15 cellular contexts compared by ENCODE assay signal in genomic region chr6:16999486-17000436, GRCh38.
A peak's percentile ranks its signal among the peaks of the same experiment; 100 is the strongest.
DNase-seq lines count a peak whose midpoint lies in the region; ATAC-seq and TF ChIP-seq lines count a peak whose summit lies in the region.
"Had no signal": no experiment of that assay in that cellular context is flagged by ENCODE, and none has a peak within 500 bp of the region (broad histone marks: within the 10 kb centered on the region; RNA-seq: fewer than 3 reads in every experiment).

No MANE protein-coding gene starts in this region.

- no peaks in the 10 kb centered on the region for H3K36me3 Mint-ChIP-seq in activated T-helper 1 cell treated with anti-CD3 and anti-CD28 coated beads, Interleukin-12 subunit alpha, Interleukin-12 subunit beta, Interleukin-2, Interleukin-4 antibody, amounts not matched to agents 30 ng/mL and 10 ng/mL and 1 ng/mL, durations not matched to agents 14 hours and 24 hours and 36 hours (ENCODE audit: low read depth)
- H3K36me3 Mint-ChIP-seq in Calu3 (ENCODE audit: insufficient read depth, unreplicated experiment): no peaks in the 10 kb centered on the region
- H3K36me3 Mint-ChIP-seq: CD4-positive, alpha-beta memory T cell; stimulated activated naive B cell treated with anti-CD40 and anti-IgM and Interleukin-4, amounts not matched to agents 10 μg/mL and 1 μg/mL and 100 μg/mL, for 72 hours had no signal

- no peaks in the 10 kb centered on the region for H3K9me2 ChIP-seq in PC-3 (replicated peaks; ENCODE audit: low read length)

- no peaks in the 10 kb centered on the region for H3K9me3 Mint-ChIP-seq in activated T-helper 1 cell treated with anti-CD3 and anti-CD28 coated beads, Interleukin-12 subunit alpha, Interleukin-12 subunit beta, Interleukin-2, Interleukin-4 antibody, amounts not matched to agents 30 ng/mL and 10 ng/mL and 1 ng/mL, durations not matched to agents 14 hours and 24 hours and 36 hours
- no peaks in the 10 kb centered on the region for H3K9me3 Mint-ChIP-seq in Calu3 (ENCODE audit: low read depth, unreplicated experiment)

- H3K27ac ChIP-seq in PC-3 (ENCODE audit: low read length) (peak overlapping the region; percentile 67), esophagus squamous epithelium (peak overlapping the region in 3 of 4 donors; percentile 28 to 47 (median 41))
- H3K27ac ChIP-seq: left ventricle myocardium inferior had no signal

- H3K4me1 Mint-ChIP-seq in activated T-helper 1 cell treated with anti-CD3 and anti-CD28 coated beads, Interleukin-12 subunit alpha, Interleukin-12 subunit beta, Interleukin-2, Interleukin-4 antibody, amounts not matched to agents 30 ng/mL and 10 ng/mL and 1 ng/mL, durations not matched to agents 14 hours and 24 hours and 36 hours (ENCODE audit: low read depth): no peaks in the 10 kb centered on the region
- H3K4me1 Mint-ChIP-seq in Calu3 (ENCODE audit: low read depth, unreplicated experiment): no peaks in the 10 kb centered on the region
- H3K4me1 Mint-ChIP-seq: activated T-helper 17 cell treated with anti-CD3 and anti-CD28 coated beads, Interleukin-2, amount 50 U/mL, for 72 hours; CD4-positive, alpha-beta memory T cell; stimulated activated naive B cell treated with anti-CD40 and anti-IgM and Interleukin-4, amounts not matched to agents 10 μg/mL and 1 μg/mL and 100 μg/mL, for 72 hours had no signal

- no peak overlapping the region for H3K27ac Mint-ChIP-seq in activated T-helper 1 cell treated with anti-CD3 and anti-CD28 coated beads, Interleukin-12 subunit alpha, Interleukin-12 subunit beta, Interleukin-2, Interleukin-4 antibody, amounts not matched to agents 30 ng/mL and 10 ng/mL and 1 ng/mL, durations not matched to agents 14 hours and 24 hours and 36 hours
- H3K27ac Mint-ChIP-seq in Calu3 (ENCODE audit: unreplicated experiment): no peak overlapping the region
- H3K27ac Mint-ChIP-seq: activated T-helper 17 cell treated with anti-CD3 and anti-CD28 coated beads, Interleukin-2, amount 50 U/mL, for 72 hours; CD4-positive, alpha-beta memory T cell; stimulated activated naive B cell treated with anti-CD40 and anti-IgM and Interleukin-4, amounts not matched to agents 10 μg/mL and 1 μg/mL and 100 μg/mL, for 72 hours had no signal

- H3K79me2 ChIP-seq in PC-3 (ENCODE audit: low read length): no peaks in the 10 kb centered on the region

- H3K27me3 Mint-ChIP-seq in activated T-helper 1 cell treated with anti-CD3 and anti-CD28 coated beads, Interleukin-12 subunit alpha, Interleukin-12 subunit beta, Interleukin-2, Interleukin-4 antibody, amounts not matched to agents 30 ng/mL and 10 ng/mL and 1 ng/mL, durations not matched to agents 14 hours and 24 hours and 36 hours (ENCODE audit: insufficient read depth): peaks cover 22% of the 10 kb centered on the region
- peaks cover 75% of the 10 kb centered on the region for H3K27me3 Mint-ChIP-seq in Calu3 (ENCODE audit: unreplicated experiment)

- 18 to 28% methylated on average over 2 of the region's 2 CpGs for WGBS in esophagus squamous epithelium, 2 donors

- 0 out of 2 replicates have a peak overlapping the region, but pooled peaks have one; percentile 3 for H3K9ac ChIP-seq in PC-3 (ENCODE audit: low read length)

- H3K4me3 ChIP-seq in PC-3 (ENCODE audit: low read length) (no peak overlapping the region), esophagus squamous epithelium (no peak overlapping the region)
- H3K4me3 ChIP-seq: left ventricle myocardium inferior had no signal

- H3K27me3 ChIP-seq in PC-3 (ENCODE audit: low read length) (no peaks in the 10 kb centered on the region), esophagus squamous epithelium (no peaks in the 10 kb centered on the region)

- CTCF ChIA-PET in PC-3 (lab: Charles Lee) (interaction anchor here (1.4 kb wide), 1 partner anchor 35 kb away, joined by 3 read pairs; no protein-coding TSS in a partner anchor), Calu3 (lab: Charles Lee) (no interaction called here)

- no peak for TF ChIP-seq POLR2A in esophagus squamous epithelium (IDR thresholded peaks at IDR 0.05)

- ATAC-seq in PC-3 (peak; percentile 93), omental fat pad (ENCODE audit: low FRiP score) (peak; percentile 82), GM18517 (IDR thresholded peaks at IDR 0.05; ENCODE audit: unreplicated experiment) (no peak)
- ATAC-seq: activated T-helper 17 cell treated with anti-CD3 and anti-CD28 coated beads, Interleukin-2, amount 50 U/mL, for 72 hours; stimulated activated naive B cell treated with anti-CD40 and anti-IgM and Interleukin-4, amounts not matched to agents 10 μg/mL and 1 μg/mL and 100 μg/mL, for 72 hours had no signal

- POLR2A ChIA-PET in PC-3 (lab: Charles Lee; ENCODE audit: unreplicated experiment): no interaction called here

- no peaks in the 10 kb centered on the region for H4K20me1 ChIP-seq in PC-3 (ENCODE audit: low read length)

- H3K9me3 ChIP-seq in PC-3 (ENCODE audit: low read length) (no peaks in the 10 kb centered on the region), esophagus squamous epithelium (no peaks in the 10 kb centered on the region)
- H3K9me3 ChIP-seq: left ventricle myocardium inferior had no signal

- peak; percentile 64 for DNase-seq in DMS53 (lab: John Stamatoyannopoulos, UW)
- peak; percentile 90 for DNase-seq in PC-3
- DNase-seq in esophagus squamous epithelium (lab: John Stamatoyannopoulos, UW): no peak
- no peak for DNase-seq in omental fat pad (ENCODE audit: low spot score)
- DNase-seq in NCI-H345 treated with DMSO at 0.1 percent for 48 hours (lab: John Stamatoyannopoulos, UW; ENCODE audit: unreplicated experiment): no peak
- DNase-seq in activated T-helper 1 cell treated with anti-CD3 and anti-CD28 coated beads, Interleukin-12 subunit alpha, Interleukin-12 subunit beta, Interleukin-2, Interleukin-4 antibody, amounts not matched to agents 30 ng/mL and 10 ng/mL and 1 ng/mL, durations not matched to agents 14 hours and 24 hours and 36 hours (ENCODE audit: low spot score): no peak
- DNase-seq in Calu3: no peak
- DNase-seq: CD4-positive, alpha-beta memory T cell; left ventricle myocardium inferior; NCI-H1092; NCI-H774; occipital lobe; stimulated activated naive B cell treated with anti-CD40 and anti-IgM and Interleukin-4, amounts not matched to agents 10 μg/mL and 1 μg/mL and 100 μg/mL, for 72 hours had no signal

- BruUV-seq in PC-3 (replicated peaks; lab: Mats Ljungman, UMichigan) (no TSS peak), Calu3 (replicated peaks; lab: Mats Ljungman, UMichigan) (no TSS peak)

- no peak overlapping the region for H3K4me3 Mint-ChIP-seq in activated T-helper 1 cell treated with anti-CD3 and anti-CD28 coated beads, Interleukin-12 subunit alpha, Interleukin-12 subunit beta, Interleukin-2, Interleukin-4 antibody, amounts not matched to agents 30 ng/mL and 10 ng/mL and 1 ng/mL, durations not matched to agents 14 hours and 24 hours and 36 hours
- no peak overlapping the region for H3K4me3 Mint-ChIP-seq in Calu3 (ENCODE audit: low read depth, unreplicated experiment)
- H3K4me3 Mint-ChIP-seq: activated T-helper 17 cell treated with anti-CD3 and anti-CD28 coated beads, Interleukin-2, amount 50 U/mL, for 72 hours; CD4-positive, alpha-beta memory T cell; stimulated activated naive B cell treated with anti-CD40 and anti-IgM and Interleukin-4, amounts not matched to agents 10 μg/mL and 1 μg/mL and 100 μg/mL, for 72 hours had no signal

- H3K36me3 ChIP-seq in PC-3 (ENCODE audit: low read depth, low read length) (no peaks in the 10 kb centered on the region), esophagus squamous epithelium (no peaks in the 10 kb centered on the region)
- H3K36me3 ChIP-seq: left ventricle myocardium inferior had no signal

- no peak overlapping the region for H2AFZ ChIP-seq in PC-3 (ENCODE audit: low read length)

- intact Hi-C loops in PC-3 (cut with micrococcal nuclease): no loop called here
- intact Hi-C loops in esophagus squamous epithelium (cut with DNase I): no loop called here
- intact Hi-C loops in activated T-helper 1 cell treated with anti-CD3 and anti-CD28 coated beads, Interleukin-12 subunit alpha, Interleukin-12 subunit beta, Interleukin-2, Interleukin-4 antibody, amounts not matched to agents 30 ng/mL and 10 ng/mL and 1 ng/mL, durations not matched to agents 14 hours and 24 hours and 36 hours (cut with micrococcal nuclease): no loop called here
- intact Hi-C loops in Calu3 (cut with micrococcal nuclease; ENCODE audit: unreplicated experiment): no loop called here

- H3K4me2 ChIP-seq in PC-3 (ENCODE audit: low read length): peak overlapping the region; percentile 61

- H3K4me1 ChIP-seq in PC-3 (ENCODE audit: insufficient read depth, low read length) (peaks cover 34% of the 10 kb centered on the region), esophagus squamous epithelium (peaks cover 0 to 14% (median 6%) of the 10 kb centered on the region in 3 donors)
- H3K4me1 ChIP-seq: left ventricle myocardium inferior had no signal

- TF ChIP-seq CTCF in PC-3 (conservative IDR thresholded peaks at IDR 0.05; ENCODE audit: low read depth, low read length): no peak
- no peak for TF ChIP-seq CTCF in esophagus squamous epithelium (IDR thresholded peaks at IDR 0.05)
- TF ChIP-seq CTCF in omental fat pad (IDR thresholded peaks at IDR 0.05): no peak
- TF ChIP-seq CTCF in Calu3 (IDR thresholded peaks at IDR 0.05; ENCODE audit: unreplicated experiment): no peak

- peaks cover 3% of the 10 kb centered on the region for H3F3A ChIP-seq in PC-3 (ENCODE audit: low read length, unreplicated experiment)

Comparison
In these comparisons a context has a peak if more than half of its experiments do, and no peak if none do; other contexts are left out.
1. DNase-seq: peak in DMS53 (single experiment) and PC-3 (single experiment); none in esophagus squamous epithelium (single experiment), omental fat pad (single experiment), NCI-H345 treated with DMSO at 0.1 percent for 48 hours (single experiment), activated T-helper 1 cell treated with anti-CD3 and anti-CD28 coated beads, Interleukin-12 subunit alpha, Interleukin-12 subunit beta, Interleukin-2, Interleukin-4 antibody, amounts not matched to agents 30 ng/mL and 10 ng/mL and 1 ng/mL, durations not matched to agents 14 hours and 24 hours and 36 hours (single experiment) and Calu3 (single experiment).